In the genomic region with DNA sequence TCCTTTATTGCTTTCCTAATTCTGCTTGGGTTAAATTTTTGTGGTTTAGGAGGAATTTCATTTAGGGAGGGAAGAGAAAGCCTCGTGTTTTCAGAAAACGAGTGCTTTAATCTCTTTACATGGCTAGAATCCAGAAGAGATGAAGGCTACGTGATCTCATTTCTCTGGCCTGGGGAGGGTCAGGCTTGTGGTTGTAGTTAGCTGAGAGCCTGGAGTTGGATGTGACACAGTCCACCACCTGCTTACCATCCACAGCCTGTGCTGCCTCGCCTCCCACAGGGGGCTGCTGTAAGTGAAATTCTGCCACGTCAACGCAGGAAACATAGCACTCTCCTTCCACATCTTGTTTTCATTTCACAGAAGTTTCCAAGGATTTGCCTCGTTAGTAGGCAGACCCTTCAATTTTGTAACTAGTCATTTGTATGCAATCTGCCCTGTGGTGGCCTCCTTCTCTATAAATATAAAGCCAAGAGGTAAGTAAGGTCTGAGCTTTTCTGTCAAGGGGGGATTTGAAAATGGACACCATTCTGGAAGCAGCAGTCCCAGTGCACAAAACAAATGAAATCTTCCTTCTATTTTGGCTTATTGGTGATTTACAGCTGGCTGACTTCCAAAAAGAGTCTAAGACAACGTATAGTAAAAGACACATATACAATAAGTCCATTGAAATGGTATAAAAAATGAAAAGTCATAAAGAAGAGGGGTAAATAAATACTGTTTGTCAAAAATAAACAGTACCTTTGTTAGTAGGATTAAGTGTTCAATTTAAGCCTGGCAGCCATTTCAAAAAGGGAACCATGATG, we compare ENCODE assay signal across 10 cellular contexts. TPM values are rescaled to one million over a fixed set of nuclear protein-coding genes. Genes with fewer than 3 reads are reported as not detected.
DNase-seq lines count a peak whose midpoint lies in the region; ATAC-seq and TF ChIP-seq lines count a peak whose summit lies in the region.
"Had no signal": no experiment of that assay in that cellular context is flagged by ENCODE, and none has a peak within 500 bp of the region (broad histone marks: within the 10 kb centered on the region; RNA-seq: fewer than 3 reads in every experiment).

No MANE protein-coding gene starts in this region.

- H3K36me3 Mint-ChIP-seq in Calu3 (ENCODE audit: insufficient read depth, unreplicated experiment) = no peaks in the 10 kb centered on the region
- H3K36me3 Mint-ChIP-seq in CD4-positive, alpha-beta T cell (ENCODE audit: low read depth) = no peaks in the 10 kb centered on the region

- H3K4me1 ChIP-seq in left ventricle myocardium inferior = peaks cover 41% of the 10 kb centered on the region
- H3K4me1 ChIP-seq in suprapubic skin = peaks cover 43% of the 10 kb centered on the region
- no peaks in the 10 kb centered on the region for H3K4me1 ChIP-seq in OCI-LY7 (ENCODE audit: insufficient read depth, low read length, poor library complexity, severe bottlenecking)

- DNase-seq in HT1080 (ENCODE audit: low read depth) (peak; percentile 94), WERI-Rb-1 (peak; percentile 43), left ventricle myocardium inferior (peak; percentile 67), suprapubic skin (ENCODE audit: low spot score in 2 of 2) (peak in 1 of 2 donors; percentile 67), Calu3 (no peak), OCI-LY7 (ENCODE audit: low spot score) (no peak)
- DNase-seq in stimulated activated CD4-positive, alpha-beta T cell treated with anti-CD3 and anti-CD28 coated beads, Interleukin-1b, Interleukin-23, amount 100 ng/mL, for 48 hours = no peak
- DNase-seq in CD4-positive, alpha-beta T cell = no peak
- DNase-seq: activated B cell treated with CpG ODN at 0.5 μM for 24 hours, kidney had no signal

- TF ChIP-seq CTCF in WERI-Rb-1 (IDR thresholded peaks at IDR 0.05; ENCODE audit: low read depth, low read length) = peak; percentile 38; the same call in 1 of the 2 replicates
- TF ChIP-seq CTCF in left ventricle myocardium inferior (IDR thresholded peaks at IDR 0.05; ENCODE audit: borderline replicate concordance) = no peak
- TF ChIP-seq CTCF in suprapubic skin (IDR thresholded peaks at IDR 0.05) = no peak
- TF ChIP-seq CTCF in Calu3 (IDR thresholded peaks at IDR 0.05; ENCODE audit: unreplicated experiment) = no peak
- no peak for TF ChIP-seq CTCF in CD4-positive, alpha-beta T cell (IDR thresholded peaks at IDR 0.05)
- no peak for TF ChIP-seq CTCF in OCI-LY7 (conservative IDR thresholded peaks at IDR 0.05; ENCODE audit: low read length)

- H3K27ac ChIP-seq in WERI-Rb-1 (no peak overlapping the region), left ventricle myocardium inferior (replicated peaks) (peak overlapping the region; percentile 82), suprapubic skin (peak overlapping the region; percentile 68), OCI-LY7 (ENCODE audit: low read depth, low read length, poor library complexity, severe bottlenecking) (no peak overlapping the region)
- no peak overlapping the region for H3K27ac ChIP-seq in CD4-positive, alpha-beta T cell (ENCODE audit: low read depth, low read length)

- no peaks in the 10 kb centered on the region for H3K9me3 Mint-ChIP-seq in Calu3 (ENCODE audit: low read depth, unreplicated experiment)
- H3K9me3 Mint-ChIP-seq in CD4-positive, alpha-beta T cell = no peaks in the 10 kb centered on the region
- H3K9me3 Mint-ChIP-seq: activated B cell treated with CpG ODN at 0.5 μM for 24 hours had no signal

- no peaks in the 10 kb centered on the region for H3K36me3 ChIP-seq in WERI-Rb-1
- H3K36me3 ChIP-seq in left ventricle myocardium inferior = no peaks in the 10 kb centered on the region
- no peaks in the 10 kb centered on the region for H3K36me3 ChIP-seq in suprapubic skin
- H3K36me3 ChIP-seq in OCI-LY7 (ENCODE audit: insufficient read depth, low read length) = no peaks in the 10 kb centered on the region

- BruUV-seq in Calu3 (replicated peaks; lab: Mats Ljungman, UMichigan) (no TSS peak), OCI-LY7 (replicated peaks; lab: Mats Ljungman, UMichigan) (no TSS peak)

- no peak for TF ChIP-seq POLR2A in suprapubic skin (IDR thresholded peaks at IDR 0.05)

- H3K27me3 Mint-ChIP-seq in Calu3 (ENCODE audit: unreplicated experiment) = peaks cover 61% of the 10 kb centered on the region
- H3K27me3 Mint-ChIP-seq in CD4-positive, alpha-beta T cell = peaks cover 76% of the 10 kb centered on the region

- intact Hi-C loops in left ventricle myocardium inferior (cut with micrococcal nuclease) (no loop called here), Calu3 (cut with micrococcal nuclease; ENCODE audit: unreplicated experiment) (no loop called here), OCI-LY7 (cut with micrococcal nuclease; ENCODE audit: unreplicated experiment) (no loop called here)
- intact Hi-C loops in CD4-positive, alpha-beta T cell (cut with DNase I, micrococcal nuclease) = no loop called here

- H3K9me2 ChIP-seq in OCI-LY7 (ENCODE audit: insufficient read depth, low read length) = no peaks in the 10 kb centered on the region

- no peaks in the 10 kb centered on the region for H4K20me1 ChIP-seq in OCI-LY7 (ENCODE audit: insufficient read depth, low read length)

- no peak for TF ChIP-seq EP300 in suprapubic skin (IDR thresholded peaks at IDR 0.05)

- no peak overlapping the region for H3K4me3 Mint-ChIP-seq in Calu3 (ENCODE audit: low read depth, unreplicated experiment)
- H3K4me3 Mint-ChIP-seq in CD4-positive, alpha-beta T cell = no peak overlapping the region
- H3K4me3 Mint-ChIP-seq: activated B cell treated with CpG ODN at 0.5 μM for 24 hours had no signal

- H3K4me1 Mint-ChIP-seq in Calu3 (ENCODE audit: low read depth, unreplicated experiment) = peaks cover 8% of the 10 kb centered on the region
- peaks cover 22% of the 10 kb centered on the region for H3K4me1 Mint-ChIP-seq in CD4-positive, alpha-beta T cell (ENCODE audit: low read depth)

- ATAC-seq in CD4-positive, alpha-beta T cell (ENCODE audit: poor library complexity) = no peak

- H3K27me3 ChIP-seq in WERI-Rb-1 (ENCODE audit: insufficient read depth, low read depth, severe bottlenecking) (no peaks in the 10 kb centered on the region), left ventricle myocardium inferior (ENCODE audit: low read depth) (peaks cover 3% of the 10 kb centered on the region), suprapubic skin (peaks cover 3% of the 10 kb centered on the region)
- H3K27me3 ChIP-seq in CD4-positive, alpha-beta T cell (ENCODE audit: control insufficient read depth, insufficient read depth, low read length) = peaks cover 51% of the 10 kb centered on the region

- no peak overlapping the region for H3K4me2 ChIP-seq in OCI-LY7 (ENCODE audit: low read length)

- CTCF ChIA-PET in Calu3 (lab: Charles Lee) (no interaction called here), OCI-LY7 (lab: Charles Lee; ENCODE audit: unreplicated experiment) (no interaction called here)
- CTCF ChIA-PET in CD4-positive, alpha-beta T cell (lab: Charles Lee) = no interaction called here

- no peaks in the 10 kb centered on the region for H3K79me2 ChIP-seq in OCI-LY7 (ENCODE audit: insufficient read depth, low read depth, low read length)

- POLR2A ChIA-PET in CD4-positive, alpha-beta T cell (lab: Charles Lee) = no interaction called here
- POLR2A ChIA-PET in OCI-LY7 (lab: Charles Lee) = interaction anchor here (0.6 to 1.3 kb wide), 2 partner anchors 14 to 98 kb away, joined by 4 to 6 read pairs; no protein-coding TSS in a partner anchor

- H3K9me3 ChIP-seq in WERI-Rb-1 (ENCODE audit: severe bottlenecking) (no peaks in the 10 kb centered on the region), left ventricle myocardium inferior (replicated peaks) (no peaks in the 10 kb centered on the region), suprapubic skin (no peaks in the 10 kb centered on the region), OCI-LY7 (ENCODE audit: low read length) (no peaks in the 10 kb centered on the region)
- no peaks in the 10 kb centered on the region for H3K9me3 ChIP-seq in CD4-positive, alpha-beta T cell (ENCODE audit: control insufficient read depth, low read length)

- 29% methylated on average over 8 of the region's 8 CpGs for WGBS in suprapubic skin

- H3K27ac Mint-ChIP-seq in Calu3 (ENCODE audit: unreplicated experiment) = no peak overlapping the region
- no peak overlapping the region for H3K27ac Mint-ChIP-seq in CD4-positive, alpha-beta T cell
- H3K27ac Mint-ChIP-seq: activated B cell treated with CpG ODN at 0.5 μM for 24 hours had no signal

- no peak overlapping the region for H3K4me3 ChIP-seq in WERI-Rb-1 (ENCODE audit: low read depth, low read length)
- no peak overlapping the region for H3K4me3 ChIP-seq in left ventricle myocardium inferior
- H3K4me3 ChIP-seq in suprapubic skin = no peak overlapping the region
- no peak overlapping the region for H3K4me3 ChIP-seq in OCI-LY7 (ENCODE audit: low read depth, low read length, poor library complexity, severe bottlenecking)

- H2AFZ ChIP-seq in OCI-LY7 (ENCODE audit: low read length) = no peak overlapping the region

RNA-seq across cellular contexts. Expression of a gene that starts 3.4 kb away (rescaled TPM):
- total RNA-seq in HT1080 (2014; rRNA removed; shearing (Covaris generic)) = 8.0 and 11.3 TPM in 2 replicates
- 8.3 and 11.9 TPM in 2 replicates for polyA plus RNA-seq in HT1080 (2015; cell fraction: cytosol; rRNA removed)
- polyA plus RNA-seq in HT1080 (2015; cell fraction: nucleus; rRNA removed) = 4.2 and 4.7 TPM in 2 replicates
- total RNA-seq in left ventricle myocardium inferior = 16.2 TPM
- total RNA-seq in suprapubic skin = 10 to 100 TPM in 1 of 4 donors, 1 to 10 TPM in 2, under 1 TPM in 1; 0.72 to 18.6 (median 2.1) TPM
- 0.32 and 0.52 TPM in 2 replicates for total RNA-seq in Calu3 (2022)
- total RNA-seq in CD4-positive, alpha-beta T cell = under 1 TPM in 1 of 2 experiments, not detected in 1; 0.08 TPM
- total RNA-seq in OCI-LY7 (2014; rRNA removed; shearing (Covaris generic)) = not detected in 2 replicates
- not detected in 2 replicates for total RNA-seq in OCI-LY7 (2022)
- total RNA-seq: activated B cell treated with CpG ODN at 0.5 μM for 24 hours had no signal

RNA-seq across cellular contexts. Expression of a gene that starts 43.0 kb away (rescaled TPM):
- total RNA-seq in HT1080 (2014; rRNA removed; shearing (Covaris generic)) = 32.3 and 40.4 TPM in 2 replicates
- 23.6 and 27.2 TPM in 2 replicates for polyA plus RNA-seq in HT1080 (2015; cell fraction: cytosol; rRNA removed)
- 26.4 and 31.2 TPM in 2 replicates for polyA plus RNA-seq in HT1080 (2015; cell fraction: nucleus; rRNA removed)
- 18.8 TPM for total RNA-seq in left ventricle myocardium inferior
- total RNA-seq in suprapubic skin = 10 to 100 TPM in 3 of 4 donors, 1 to 10 TPM in 1; 8.7 to 26.1 (median 13.5) TPM
- 19.4 and 22.3 TPM in 2 replicates for total RNA-seq in Calu3 (2022)
- 10 to 100 TPM in 1 of 2 experiments, 1 to 10 TPM in 1; 9.4 to 13.1 TPM for total RNA-seq in CD4-positive, alpha-beta T cell
- 19.7 and 24.3 TPM in 2 replicates for total RNA-seq in OCI-LY7 (2014; rRNA removed; shearing (Covaris generic))
- total RNA-seq in OCI-LY7 (2022) = 34.9 and 35.5 TPM in 2 replicates

Comparison
In these comparisons a context has a peak if more than half of its experiments do, and no peak if none do; other contexts are left out.
1. DNase-seq: peak in HT1080 (single experiment), WERI-Rb-1 (single experiment) and left ventricle myocardium inferior (single experiment); none in stimulated activated CD4-positive, alpha-beta T cell treated with anti-CD3 and anti-CD28 coated beads, Interleukin-1b, Interleukin-23, amount 100 ng/mL, for 48 hours (single experiment), Calu3 (single experiment), CD4-positive, alpha-beta T cell (0 of 10) and OCI-LY7 (single experiment).
2. H3K27ac ChIP-seq: peak in left ventricle myocardium inferior (single experiment) and suprapubic skin (single experiment); none in WERI-Rb-1 (single experiment), CD4-positive, alpha-beta T cell (single experiment) and OCI-LY7 (single experiment).